8 cellular contexts compared by ENCODE assay signal in genomic region chr9:95509851-95510529, GRCh38. TPM values are rescaled to one million over a fixed set of nuclear protein-coding genes. Genes with fewer than 3 reads are reported as not detected.
DNase-seq lines count a peak whose midpoint lies in the region; ATAC-seq and TF ChIP-seq lines count a peak whose summit lies in the region.

No MANE protein-coding gene starts in this region.

- H3K36me3 Mint-ChIP-seq in HFFc6 (ENCODE audit: low read depth) = no peaks in the 10 kb centered on the region
- peaks cover 4% of the 10 kb centered on the region for H3K36me3 Mint-ChIP-seq in activated naive CD8-positive, alpha-beta T cell treated with anti-CD3 and anti-CD28 coated beads, Interleukin-2, amount 10 ng/mL, durations not matched to agents 7 days and 5 days
- H3K36me3 Mint-ChIP-seq in stimulated activated naive B cell treated with anti-CD40 and anti-IgM and Interleukin-4, amounts not matched to agents 10 μg/mL and 1 μg/mL and 100 μg/mL, for 72 hours = peaks cover 0 to 3% of the 10 kb centered on the region in 2 donors

- peak; percentile 43 for DNase-seq in HFFc6
- no peak for DNase-seq in activated naive CD8-positive, alpha-beta T cell treated with anti-CD3 and anti-CD28 coated beads, Interleukin-2, amount 10 ng/mL, durations not matched to agents 7 days and 5 days
- no peak for DNase-seq in stimulated activated naive B cell treated with anti-CD40 and anti-IgM and Interleukin-4, amounts not matched to agents 10 μg/mL and 1 μg/mL and 100 μg/mL, for 72 hours
- no peak for DNase-seq in NCI-H2081 treated with DMSO at 0.1 percent for 48 hours (lab: John Stamatoyannopoulos, UW)

- H4K20me1 ChIP-seq in BLaER1 treated with 17β-estradiol and CSF1 and Interleukin-3, amounts not matched to agents 10 nM and 100 nM = peaks cover 0 to 6% (median 4%) of the 10 kb centered on the region in 11 experiments; a peak in 16 of 22 replicates

- H3K36me3 ChIP-seq in BLaER1 treated with 17β-estradiol and CSF1 and Interleukin-3, amounts not matched to agents 10 nM and 100 nM = no peaks in the 10 kb centered on the region
- H3K36me3 ChIP-seq in iPS-20b (ENCODE audit: insufficient read depth, low read depth, low read length) = no peaks in the 10 kb centered on the region

- H3K27me3 ChIP-seq in BLaER1 treated with 17β-estradiol and CSF1 and Interleukin-3, amounts not matched to agents 10 nM and 100 nM = peaks cover 17 to 78% (median 56%) of the 10 kb centered on the region in 11 experiments
- peaks cover 43% of the 10 kb centered on the region for H3K27me3 ChIP-seq in iPS-20b (ENCODE audit: insufficient read depth, low read length)

- H3K27ac ChIP-seq in BLaER1 treated with 17β-estradiol and CSF1 and Interleukin-3, amounts not matched to agents 10 nM and 100 nM = peak overlapping the region; percentile 8 to 98 (median 95); a peak in 21 of 22 replicates
- no peak overlapping the region for H3K27ac ChIP-seq in iPS-20b (ENCODE audit: low read length)

- no peaks in the 10 kb centered on the region for H3K9me3 Mint-ChIP-seq in HFFc6
- H3K9me3 Mint-ChIP-seq in activated naive CD8-positive, alpha-beta T cell treated with anti-CD3 and anti-CD28 coated beads, Interleukin-2, amount 10 ng/mL, durations not matched to agents 7 days and 5 days = no peaks in the 10 kb centered on the region
- no peaks in the 10 kb centered on the region for H3K9me3 Mint-ChIP-seq in stimulated activated naive B cell treated with anti-CD40 and anti-IgM and Interleukin-4, amounts not matched to agents 10 μg/mL and 1 μg/mL and 100 μg/mL, for 72 hours

- peak overlapping the region; percentile 95 for H3K27ac Mint-ChIP-seq in HFFc6
- H3K27ac Mint-ChIP-seq in activated naive CD8-positive, alpha-beta T cell treated with anti-CD3 and anti-CD28 coated beads, Interleukin-2, amount 10 ng/mL, durations not matched to agents 7 days and 5 days = peak overlapping the region; percentile 84
- peak overlapping the region; percentile 47 for H3K27ac Mint-ChIP-seq in stimulated activated naive B cell treated with anti-CD40 and anti-IgM and Interleukin-4, amounts not matched to agents 10 μg/mL and 1 μg/mL and 100 μg/mL, for 72 hours

- TF ChIP-seq CTCF in HFFc6 (IDR thresholded peaks at IDR 0.05) = no peak

- H3K9me3 ChIP-seq in BLaER1 treated with 17β-estradiol and CSF1 and Interleukin-3, amounts not matched to agents 10 nM and 100 nM (replicated peaks in 1 of 11) = no peaks in the 10 kb centered on the region
- no peaks in the 10 kb centered on the region for H3K9me3 ChIP-seq in iPS-20b (ENCODE audit: insufficient read depth, low read depth, low read length)

- peak overlapping the region; percentile 83 to 96 (median 95) for H3K9ac ChIP-seq in BLaER1 treated with 17β-estradiol and CSF1 and Interleukin-3, amounts not matched to agents 10 nM and 100 nM
- peak overlapping the region; percentile 86; the same call in 1 of the 2 replicates for H3K9ac ChIP-seq in iPS-20b (ENCODE audit: low read depth, low read length)

- no peak for ATAC-seq in activated naive CD8-positive, alpha-beta T cell treated with anti-CD3 and anti-CD28 coated beads, Interleukin-2, amount 10 ng/mL, durations not matched to agents 7 days and 5 days (ENCODE audit: low read depth)
- no peak for ATAC-seq in stimulated activated naive B cell treated with anti-CD40 and anti-IgM and Interleukin-4, amounts not matched to agents 10 μg/mL and 1 μg/mL and 100 μg/mL, for 72 hours (replicated peaks)
- no peak for ATAC-seq in GM21381 (IDR thresholded peaks at IDR 0.05; ENCODE audit: unreplicated experiment)
- no peak for ATAC-seq in HG03108 (IDR thresholded peaks at IDR 0.05; ENCODE audit: unreplicated experiment)

- peak overlapping the region; percentile 84 to 99 (median 95) for H3K4me2 ChIP-seq in BLaER1 treated with 17β-estradiol and CSF1 and Interleukin-3, amounts not matched to agents 10 nM and 100 nM

- H3K4me3 Mint-ChIP-seq in HFFc6 = peak overlapping the region; percentile 94
- H3K4me3 Mint-ChIP-seq in activated naive CD8-positive, alpha-beta T cell treated with anti-CD3 and anti-CD28 coated beads, Interleukin-2, amount 10 ng/mL, durations not matched to agents 7 days and 5 days = peak overlapping the region; percentile 91
- H3K4me3 Mint-ChIP-seq in stimulated activated naive B cell treated with anti-CD40 and anti-IgM and Interleukin-4, amounts not matched to agents 10 μg/mL and 1 μg/mL and 100 μg/mL, for 72 hours = peak overlapping the region; percentile 83 to 92

- POLR2A ChIA-PET in activated naive CD8-positive, alpha-beta T cell treated with anti-CD3 and anti-CD28 coated beads, Interleukin-2, amount 10 ng/mL, durations not matched to agents 7 days and 5 days (lab: Charles Lee) = interaction anchor here (0.9 to 2.5 kb wide), 8 partner anchors 15 to 500 kb away, joined by 3 to 13 read pairs (median 4); no protein-coding TSS in a partner anchor

- H3K4me1 Mint-ChIP-seq in HFFc6 (ENCODE audit: low read depth) = peaks cover 27% of the 10 kb centered on the region
- peaks cover 31% of the 10 kb centered on the region for H3K4me1 Mint-ChIP-seq in activated naive CD8-positive, alpha-beta T cell treated with anti-CD3 and anti-CD28 coated beads, Interleukin-2, amount 10 ng/mL, durations not matched to agents 7 days and 5 days
- H3K4me1 Mint-ChIP-seq in stimulated activated naive B cell treated with anti-CD40 and anti-IgM and Interleukin-4, amounts not matched to agents 10 μg/mL and 1 μg/mL and 100 μg/mL, for 72 hours = peaks cover 19 to 44% of the 10 kb centered on the region in 2 donors

- peaks cover 2% of the 10 kb centered on the region for H3K27me3 Mint-ChIP-seq in HFFc6 (ENCODE audit: insufficient read depth)
- H3K27me3 Mint-ChIP-seq in activated naive CD8-positive, alpha-beta T cell treated with anti-CD3 and anti-CD28 coated beads, Interleukin-2, amount 10 ng/mL, durations not matched to agents 7 days and 5 days = peaks cover 51% of the 10 kb centered on the region
- peaks cover 54 to 89% of the 10 kb centered on the region in 2 donors for H3K27me3 Mint-ChIP-seq in stimulated activated naive B cell treated with anti-CD40 and anti-IgM and Interleukin-4, amounts not matched to agents 10 μg/mL and 1 μg/mL and 100 μg/mL, for 72 hours

- peak overlapping the region; percentile 74 to 92 (median 88) for H3K4me3 ChIP-seq in BLaER1 treated with 17β-estradiol and CSF1 and Interleukin-3, amounts not matched to agents 10 nM and 100 nM
- peak overlapping the region; percentile 96 for H3K4me3 ChIP-seq in iPS-20b (ENCODE audit: low read length)

- H3K4me1 ChIP-seq in BLaER1 treated with 17β-estradiol and CSF1 and Interleukin-3, amounts not matched to agents 10 nM and 100 nM = peaks cover 28 to 50% (median 41%) of the 10 kb centered on the region in 10 experiments
- H3K4me1 ChIP-seq in iPS-20b (ENCODE audit: insufficient read depth, low read length) = peaks cover 41% of the 10 kb centered on the region

RNA-seq across cellular contexts. Expression of gene PTCH1, which starts 6.8 kb away (rescaled TPM):
- 1 to 10 TPM; 6.6 to 9.3 (median 7.0) TPM for total RNA-seq in HFFc6 (2021; fragmentation: NEBNext Ultra II Directional; extraction: Animal tissue kit (Norgen Biotek cat#: 25700))
- total RNA-seq in activated naive CD8-positive, alpha-beta T cell treated with anti-CD3 and anti-CD28 coated beads, Interleukin-2, amount 10 ng/mL, durations not matched to agents 7 days and 5 days = 10 to 100 TPM; 19.4 to 21.9 TPM
